8 cellular contexts compared by ENCODE assay signal in genomic region chr22:30253205-30253852, GRCh38. TPM values are rescaled to one million over a fixed set of nuclear protein-coding genes. Genes with fewer than 3 reads are reported as not detected.
DNase-seq lines count a peak whose midpoint lies in the region; ATAC-seq and TF ChIP-seq lines count a peak whose summit lies in the region.

No MANE protein-coding gene starts in this region.

- H3K4me1 Mint-ChIP-seq in stimulated activated effector memory CD8-positive, alpha-beta T cell treated with anti-CD3 and anti-CD28 coated beads, Interleukin-12 subunit alpha, Interleukin-12 subunit beta, amount 100 ng/mL, for 72 hours, result peaks cover 32% of the 10 kb centered on the region
- peaks cover 26% of the 10 kb centered on the region for H3K4me1 Mint-ChIP-seq in HFFc6 (ENCODE audit: low read depth)

- peaks cover 3% of the 10 kb centered on the region; the same call in 1 of the 2 replicates for H3K27me3 Mint-ChIP-seq in HFFc6 (ENCODE audit: insufficient read depth)

- peak; percentile 37 to 41 for ATAC-seq in left cardiac atrium
- ATAC-seq in stimulated activated effector memory CD8-positive, alpha-beta T cell treated with anti-CD3 and anti-CD28 coated beads, Interleukin-12 subunit alpha, Interleukin-12 subunit beta, amount 100 ng/mL, for 72 hours, result no peak
- no peak for ATAC-seq in HG02571 (IDR thresholded peaks at IDR 0.05; ENCODE audit: unreplicated experiment)

- DNase-seq in RKO (ENCODE audit: low spot score) (peak; percentile 37), left cardiac atrium (peak; percentile 86), cerebellum (ENCODE audit: low spot score) (no peak), HFFc6 (no peak), cerebellar nuclear complex (lab: John Stamatoyannopoulos, UW) (no peak)
- DNase-seq in stimulated activated effector memory CD8-positive, alpha-beta T cell treated with anti-CD3 and anti-CD28 coated beads, Interleukin-12 subunit alpha, Interleukin-12 subunit beta, amount 100 ng/mL, for 72 hours (ENCODE audit: low spot score in 2 of 2), result no peak

- H3K36me3 Mint-ChIP-seq in stimulated activated effector memory CD8-positive, alpha-beta T cell treated with anti-CD3 and anti-CD28 coated beads, Interleukin-12 subunit alpha, Interleukin-12 subunit beta, amount 100 ng/mL, for 72 hours, result no peaks in the 10 kb centered on the region
- no peaks in the 10 kb centered on the region for H3K36me3 Mint-ChIP-seq in HFFc6 (ENCODE audit: low read depth)

- no peak for TF ChIP-seq RAD21 in Ishikawa (IDR thresholded peaks at IDR 0.05; ENCODE audit: low read depth)

- H3K27ac Mint-ChIP-seq in stimulated activated effector memory CD8-positive, alpha-beta T cell treated with anti-CD3 and anti-CD28 coated beads, Interleukin-12 subunit alpha, Interleukin-12 subunit beta, amount 100 ng/mL, for 72 hours, result peak overlapping the region; percentile 15
- no peak overlapping the region for H3K27ac Mint-ChIP-seq in HFFc6

- H3K9me3 Mint-ChIP-seq in stimulated activated effector memory CD8-positive, alpha-beta T cell treated with anti-CD3 and anti-CD28 coated beads, Interleukin-12 subunit alpha, Interleukin-12 subunit beta, amount 100 ng/mL, for 72 hours, result no peaks in the 10 kb centered on the region
- no peaks in the 10 kb centered on the region for H3K9me3 Mint-ChIP-seq in HFFc6

- no peak overlapping the region for H3K4me3 Mint-ChIP-seq in stimulated activated effector memory CD8-positive, alpha-beta T cell treated with anti-CD3 and anti-CD28 coated beads, Interleukin-12 subunit alpha, Interleukin-12 subunit beta, amount 100 ng/mL, for 72 hours
- H3K4me3 Mint-ChIP-seq in HFFc6, result no peak overlapping the region

- TF ChIP-seq EP300 in Ishikawa (IDR thresholded peaks at IDR 0.05; ENCODE audit: borderline replicate concordance), result peak; percentile 92

- intact Hi-C loops in left cardiac atrium (cut with DNase I), result no loop called here

- TF ChIP-seq CTCF in HFFc6 (IDR thresholded peaks at IDR 0.05), result no peak

TF ChIP-seq in Ishikawa, 13 proteins besides CTCF, POLR2A, EP300 and RAD21:
- TF ChIP-seq TCF12 (IDR thresholded peaks at IDR 0.05; ENCODE audit: low read depth) (peak; percentile 90), MAX (IDR thresholded peaks at IDR 0.05) (peak; percentile 91), CREB1 (IDR thresholded peaks at IDR 0.05; ENCODE audit: low read depth) (peak; percentile 31; the same call in 1 of the 2 replicates), ZBTB7A (IDR thresholded peaks at IDR 0.05; ENCODE audit: low read depth) (peak; percentile 53; the same call in 1 of the 2 replicates), EGR1 (IDR thresholded peaks at IDR 0.05) (no peak; the same call in 1 of the 2 replicates), TAF1 (IDR thresholded peaks at IDR 0.05; ENCODE audit: low read depth) (no peak; the same call in 1 of the 2 replicates), CEBPB (IDR thresholded peaks at IDR 0.05) (peak; percentile 60; the same call in 1 of the 2 replicates), TEAD4 (IDR thresholded peaks at IDR 0.05) (peak; percentile 55), YY1 (IDR thresholded peaks at IDR 0.05; ENCODE audit: low read depth) (0 out of 2 replicates have a peak, but pooled peaks have one; percentile 15), FOXM1 (IDR thresholded peaks at IDR 0.05; ENCODE audit: borderline replicate concordance, low read depth) (peak; percentile 90), NFIC (IDR thresholded peaks at IDR 0.05) (peak; percentile 73)
- TF ChIP-seq, protein P1, sequence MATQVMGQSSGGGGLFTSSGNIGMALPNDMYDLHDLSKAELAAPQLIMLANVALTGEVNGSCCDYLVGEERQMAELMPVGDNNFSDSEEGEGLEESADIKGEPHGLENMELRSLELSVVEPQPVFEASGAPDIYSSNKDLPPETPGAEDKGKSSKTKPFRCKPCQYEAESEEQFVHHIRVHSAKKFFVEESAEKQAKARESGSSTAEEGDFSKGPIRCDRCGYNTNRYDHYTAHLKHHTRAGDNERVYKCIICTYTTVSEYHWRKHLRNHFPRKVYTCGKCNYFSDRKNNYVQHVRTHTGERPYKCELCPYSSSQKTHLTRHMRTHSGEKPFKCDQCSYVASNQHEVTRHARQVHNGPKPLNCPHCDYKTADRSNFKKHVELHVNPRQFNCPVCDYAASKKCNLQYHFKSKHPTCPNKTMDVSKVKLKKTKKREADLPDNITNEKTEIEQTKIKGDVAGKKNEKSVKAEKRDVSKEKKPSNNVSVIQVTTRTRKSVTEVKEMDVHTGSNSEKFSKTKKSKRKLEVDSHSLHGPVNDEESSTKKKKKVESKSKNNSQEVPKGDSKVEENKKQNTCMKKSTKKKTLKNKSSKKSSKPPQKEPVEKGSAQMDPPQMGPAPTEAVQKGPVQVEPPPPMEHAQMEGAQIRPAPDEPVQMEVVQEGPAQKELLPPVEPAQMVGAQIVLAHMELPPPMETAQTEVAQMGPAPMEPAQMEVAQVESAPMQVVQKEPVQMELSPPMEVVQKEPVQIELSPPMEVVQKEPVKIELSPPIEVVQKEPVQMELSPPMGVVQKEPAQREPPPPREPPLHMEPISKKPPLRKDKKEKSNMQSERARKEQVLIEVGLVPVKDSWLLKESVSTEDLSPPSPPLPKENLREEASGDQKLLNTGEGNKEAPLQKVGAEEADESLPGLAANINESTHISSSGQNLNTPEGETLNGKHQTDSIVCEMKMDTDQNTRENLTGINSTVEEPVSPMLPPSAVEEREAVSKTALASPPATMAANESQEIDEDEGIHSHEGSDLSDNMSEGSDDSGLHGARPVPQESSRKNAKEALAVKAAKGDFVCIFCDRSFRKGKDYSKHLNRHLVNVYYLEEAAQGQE (IDR thresholded peaks at IDR 0.05; ENCODE audit: low read depth), result no peak
- TF ChIP-seq, protein P2, sequence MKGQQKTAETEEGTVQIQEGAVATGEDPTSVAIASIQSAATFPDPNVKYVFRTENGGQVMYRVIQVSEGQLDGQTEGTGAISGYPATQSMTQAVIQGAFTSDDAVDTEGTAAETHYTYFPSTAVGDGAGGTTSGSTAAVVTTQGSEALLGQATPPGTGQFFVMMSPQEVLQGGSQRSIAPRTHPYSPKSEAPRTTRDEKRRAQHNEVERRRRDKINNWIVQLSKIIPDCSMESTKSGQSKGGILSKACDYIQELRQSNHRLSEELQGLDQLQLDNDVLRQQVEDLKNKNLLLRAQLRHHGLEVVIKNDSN (IDR thresholded peaks at IDR 0.05), result peak; percentile 69

RNA-seq across cellular contexts. Expression of gene LIF, which starts 6.8 kb away (rescaled TPM):
- total RNA-seq in left cardiac atrium (1 to 10 TPM in 1 of 2 donors, under 1 TPM in 1; 0.94 to 7.0 TPM), cerebellum (0.09 TPM)
- total RNA-seq in HFFc6 (2021; fragmentation: NEBNext Ultra II Directional; extraction: Animal tissue kit (Norgen Biotek cat#: 25700)), result 1 to 10 TPM in 4 of 6 experiments, under 1 TPM in 2; 0.40 to 2.2 (median 1.1) TPM

RNA-seq across cellular contexts. Expression of gene OSM, which starts 13.3 kb away (rescaled TPM):
- total RNA-seq in left cardiac atrium, result 1 to 10 TPM in 1 of 2 donors, under 1 TPM in 1; 0.56 to 1.4 TPM
- total RNA-seq in cerebellum, result 0.27 TPM
- not detected for total RNA-seq in HFFc6 (2021; fragmentation: NEBNext Ultra II Directional; extraction: Animal tissue kit (Norgen Biotek cat#: 25700))

RNA-seq across cellular contexts. Expression of gene CASTOR1, which starts 36.0 kb away (rescaled TPM):
- total RNA-seq in left cardiac atrium, result 1 to 10 TPM; 7.4 to 9.4 TPM
- 4.9 TPM for total RNA-seq in cerebellum
- 1 to 10 TPM; 4.5 to 8.1 (median 5.7) TPM for total RNA-seq in HFFc6 (2021; fragmentation: NEBNext Ultra II Directional; extraction: Animal tissue kit (Norgen Biotek cat#: 25700))

Comparison
In these comparisons a context has a peak if more than half of its experiments do, and no peak if none do; other contexts are left out.
1. DNase-seq: peak in RKO (single experiment) and left cardiac atrium (single experiment); none in stimulated activated effector memory CD8-positive, alpha-beta T cell treated with anti-CD3 and anti-CD28 coated beads, Interleukin-12 subunit alpha, Interleukin-12 subunit beta, amount 100 ng/mL, for 72 hours (0 of 2), cerebellum (single experiment), HFFc6 (single experiment) and cerebellar nuclear complex (0 of 2).
2. ATAC-seq: peak in left cardiac atrium (2 of 2); none in stimulated activated effector memory CD8-positive, alpha-beta T cell treated with anti-CD3 and anti-CD28 coated beads, Interleukin-12 subunit alpha, Interleukin-12 subunit beta, amount 100 ng/mL, for 72 hours (single experiment) and HG02571 (single experiment).